ENCODE assay signal across 16 cellular contexts in genomic region chr9:108894225-108894997, GRCh38.
DNase-seq lines count a peak whose midpoint lies in the region; ATAC-seq and TF ChIP-seq lines count a peak whose summit lies in the region.
"Had no signal": no experiment of that assay in that cellular context is flagged by ENCODE, and none has a peak within 500 bp of the region (broad histone marks: within the 10 kb centered on the region; RNA-seq: fewer than 3 reads in every experiment).

No MANE protein-coding gene starts in this region.

- TF ChIP-seq CTCF in C4-2B (conservative IDR thresholded peaks at IDR 0.05): no peak
- TF ChIP-seq CTCF in VCaP (conservative IDR thresholded peaks at IDR 0.05): no peak

- no peak for ATAC-seq in GM19452 (IDR thresholded peaks at IDR 0.05; ENCODE audit: unreplicated experiment)
- no peak for ATAC-seq in GM19467 (IDR thresholded peaks at IDR 0.05; ENCODE audit: unreplicated experiment)

- DNase-seq in left kidney (ENCODE audit: low read depth, low spot score): peak; percentile 2
- peak; percentile 5 for DNase-seq in medulla oblongata (ENCODE audit: extremely low spot score)
- no peak for DNase-seq in NCI-H2081 (lab: John Stamatoyannopoulos, UW)
- DNase-seq: CD8-positive, alpha-beta memory T cell; DMS53; GF-D8; HCEC 1CT; HFFc6; IMR-90; KBM-7 had no signal

- H3K27ac ChIP-seq in C4-2B (peak overlapping the region; percentile 56), VCaP (peak overlapping the region; percentile 76)
- H3K27ac ChIP-seq: 22Rv1, HL-60 had no signal

Comparison
In these comparisons a context has a peak if more than half of its experiments do, and no peak if none do; other contexts are left out.
1. DNase-seq: peak in left kidney (single experiment) and medulla oblongata (single experiment); none in NCI-H2081 (0 of 2).